ENCODE assay signal across 35 cellular contexts in genomic region chr3:194955546-194955945, GRCh38.
"Had no signal": no experiment of that assay in that cellular context is flagged by ENCODE, and none has a peak within 500 bp of the region (broad histone marks: within the 10 kb centered on the region; RNA-seq: fewer than 3 reads in every experiment).

No MANE protein-coding gene starts in this region.

- H3K4me1 ChIP-seq: adrenal gland, body of pancreas had no signal

- H3K36me3 ChIP-seq: adrenal gland, brain microvascular endothelial cell, breast epithelium had no signal

- H3K27ac ChIP-seq: adrenal gland, body of pancreas, brain microvascular endothelial cell, breast epithelium, VCaP had no signal

- ATAC-seq: activated CD8-positive, alpha-beta T cell treated with anti-CD3 and anti-CD28 coated beads, Interleukin-2, amount 10 ng/mL, durations not matched to agents 7 days and 5 days; activated naive CD4-positive, alpha-beta T cell treated with anti-CD3 and anti-CD28 coated beads, Interleukin-2, amount 50 U/mL, for 72 hours; activated T-cell treated with anti-CD3 and anti-CD28 coated beads, Interleukin-2, amount 50 U/mL, for 4 hours; activated T-cell treated with anti-CD3 and anti-CD28 coated beads, Interleukin-2, amount 50 U/mL, for 72 hours; activated T-helper 17 cell treated with anti-CD3 and anti-CD28 coated beads, Interleukin-2, amount 50 U/mL, for 72 hours; body of pancreas had no signal

- FAIRE-seq: astrocyte, TTC549 had no signal

- DNase-seq: activated B cell treated with CpG ODN at 0.5 μM for 24 hours; activated CD4-positive, alpha-beta memory T cell treated with anti-CD3 and anti-CD28 coated beads, Interleukin-2, amount 10 ng/mL, durations not matched to agents 7 days and 5 days; activated CD4-positive, alpha-beta T cell treated with anti-CD3 and anti-CD28 coated beads for 48 hours; activated CD4-positive, alpha-beta T cell treated with anti-CD3 and anti-CD28 coated beads, Interleukin-2, amount 10 ng/mL, durations not matched to agents 7 days and 5 days; activated CD4-positive, alpha-beta T cell treated with anti-CD3 and anti-CD28 coated beads, Interleukin-2, amount 50 U/mL, for 48 hours; activated CD4-positive, CD25-positive, alpha-beta regulatory T cell treated with anti-CD3 and anti-CD28 coated beads, Interleukin-2, amount 50 U/mL, for 72 hours; activated CD8-positive, alpha-beta memory T cell treated with anti-CD3 and anti-CD28 coated beads for 24 hours; activated CD8-positive, alpha-beta memory T cell treated with anti-CD3 and anti-CD28 coated beads, Interleukin-2, amount 50 U/mL, for 4 hours; activated CD8-positive, alpha-beta T cell treated with anti-CD3 and anti-CD28 coated beads, Interleukin-2, amount 10 ng/mL, durations not matched to agents 7 days and 5 days; activated effector memory CD4-positive, alpha-beta T cell treated with anti-CD3 and anti-CD28 coated beads, Interleukin-2, amount 50 U/mL, for 16 hours; activated gamma-delta T cell treated with Interleukin-2 at 50 U/mL for 16 hours; activated naive CD4-positive, alpha-beta T cell; activated naive CD4-positive, alpha-beta T cell treated with anti-CD3 and anti-CD28 coated beads for 36 hours; activated naive CD4-positive, alpha-beta T cell treated with anti-CD3 and anti-CD28 coated beads, Interleukin-2, amount 50 U/mL, for 16 hours; activated naive CD8-positive, alpha-beta T cell treated with anti-CD3 and anti-CD28 coated beads for 36 hours; activated T-cell treated with anti-CD3 and anti-CD28 coated beads for 4 hours; activated T-cell treated with anti-CD3 and anti-CD28 coated beads, Interleukin-2, amount 50 U/mL, for 1 hour; activated T-cell treated with anti-CD3 and anti-CD28 coated beads, Interleukin-2, amount 50 U/mL, for 4 hours; activated T-cell treated with anti-CD3 and anti-CD28 coated beads, Interleukin-2, amount 50 U/mL, for 72 hours; amniotic stem cell; aorta; body of pancreas; brain microvascular endothelial cell; central memory CD4-positive, alpha-beta T cell; SW 1271; T-helper 1 cell; T-helper 2 cell; T-helper 9 cell had no signal

- H3K9me3 ChIP-seq: adrenal gland, body of pancreas, breast epithelium had no signal

- H3K4me3 ChIP-seq: adrenal gland, body of pancreas, breast epithelium had no signal

- H3K27me3 ChIP-seq: adrenal gland, body of pancreas, brain microvascular endothelial cell, breast epithelium had no signal
